ENCODE assay signal across 8 cellular contexts in genomic region chr1:167715653-167716302, GRCh38. TPM values are rescaled to one million over a fixed set of nuclear protein-coding genes. Genes with fewer than 3 reads are reported as not detected.
DNase-seq lines count a peak whose midpoint lies in the region; ATAC-seq, FAIRE-seq and TF ChIP-seq lines count a peak whose summit lies in the region.

No MANE protein-coding gene starts in this region.

- H3K9me3 Mint-ChIP-seq in type B pancreatic cell = no peaks in the 10 kb centered on the region

- intact Hi-C loops in ascending aorta (cut with DNase I) (loop anchor here (10.0 kb wide), 1 partner anchor 1769 kb away; the partner anchor contains the start of gene SLC19A2), HepG2 (cut with micrococcal nuclease; ENCODE audit: unreplicated experiment) (loop anchor here (1.0 kb wide), 1 partner anchor 88 kb away; no protein-coding TSS in a partner anchor)

- H3K4me1 ChIP-seq in ascending aorta (peaks cover 0 to 5% of the 10 kb centered on the region in 2 donors), HepG2 (ENCODE audit: insufficient read depth, low read length) (peaks cover 58% of the 10 kb centered on the region)

- H3K4me3 ChIP-seq in GM12864 (ENCODE audit: low read depth, low read length) (peak overlapping the region; percentile 77), ascending aorta (peak overlapping the region; percentile 46 to 66), HepG2 (replicated peaks in 1 of 3; ENCODE audit: insufficient read depth in 1 of 3, low read depth in 2 of 3, low read length in 3 of 3) (peak overlapping the region; percentile 95 to 100 (median 96))

- peak; percentile 3 for ATAC-seq in HG03342 (IDR thresholded peaks at IDR 0.05; ENCODE audit: unreplicated experiment)
- ATAC-seq in HepG2 = no peak

- FAIRE-seq in HepG2 (lab: Jason Lieb, UNC) = no peak

- peak overlapping the region; percentile 97 for H3K4me3 Mint-ChIP-seq in type B pancreatic cell

- CTCF ChIA-PET in HepG2 (lab: Yijun Ruan, JAX; ENCODE audit: low intra/inter-chr PET ratio, low total read pairs) = interaction anchor here (1.4 kb wide), 1 partner anchor 87 kb away, joined by 5 read pairs; no protein-coding TSS in a partner anchor

- peak overlapping the region; percentile 89 for H3K9ac ChIP-seq in HepG2 (ENCODE audit: insufficient read depth, low read depth, low read length)

- peak overlapping the region; percentile 71 for H3K4me2 ChIP-seq in HepG2 (ENCODE audit: low read depth, low read length)

- TF ChIP-seq RAD21 in HepG2 (CRISPR knock-in tag; IDR thresholded peaks at IDR 0.05) = no peak

- TF ChIP-seq EP300 in HepG2 (IDR thresholded peaks at IDR 0.05; ENCODE audit: low read depth in 2 of 2, low read length in 2 of 2) (no peak), HepG2 (CRISPR knock-in tag; IDR thresholded peaks at IDR 0.05; ENCODE audit: borderline replicate concordance) (no peak)

- H3K9me3 ChIP-seq in ascending aorta = no peaks in the 10 kb centered on the region
- H3K9me3 ChIP-seq in HepG2 (ENCODE audit: low read length) = no peaks in the 10 kb centered on the region

- H3K79me2 ChIP-seq in HepG2 (ENCODE audit: insufficient read depth, low read length) = no peaks in the 10 kb centered on the region

- peaks cover 24% of the 10 kb centered on the region for H3K27me3 Mint-ChIP-seq in type B pancreatic cell

- H2AFZ ChIP-seq in HepG2 (ENCODE audit: low read length) = peak overlapping the region; percentile 91

- H4K20me1 ChIP-seq in HepG2 (ENCODE audit: insufficient read depth, low read length) = no peaks in the 10 kb centered on the region

- H3K27ac Mint-ChIP-seq in type B pancreatic cell = peak overlapping the region; percentile 95

- BruUV-seq in HepG2 (replicated peaks; lab: Mats Ljungman, UMichigan) = TSS peak; percentile 81

- peaks cover 9% of the 10 kb centered on the region for H3K4me1 Mint-ChIP-seq in type B pancreatic cell (ENCODE audit: unreplicated experiment)

- peaks cover 3% of the 10 kb centered on the region for H3K36me3 Mint-ChIP-seq in type B pancreatic cell

- TF ChIP-seq CTCF in GM12864 (IDR thresholded peaks at IDR 0.05; ENCODE audit: low read depth, low read length, missing control alignments) (no peak), ascending aorta (IDR thresholded peaks at IDR 0.05) (no peak), HepG2 (CRISPR knock-in tag; IDR thresholded peaks at IDR 0.05) (no peak), type B pancreatic cell (conservative IDR thresholded peaks at IDR 0.05) (peak; percentile 39)

- H3K27ac ChIP-seq in ascending aorta = peak overlapping the region; percentile 9 to 84
- H3K27ac ChIP-seq in HepG2 (ENCODE audit: extremely low read length, insufficient read depth, low read length) = peak overlapping the region; percentile 83

- H3K36me3 ChIP-seq in ascending aorta (no peaks in the 10 kb centered on the region), HepG2 (replicated peaks in 1 of 2; ENCODE audit: control insufficient read depth in 1 of 2, insufficient read depth in 2 of 2, low read length in 2 of 2) (no peaks in the 10 kb centered on the region)

- in situ Hi-C loops in HepG2 (cut with HindIII; ENCODE audit: extremely low pct_ligation_motif_present, low pct_unique_long_range_greater_than_20kb) = loop anchor here (10.0 kb wide), 1 partner anchor 219 kb away; the partner anchor contains the start of genes DCAF6 and MPC2

- under 1% methylated on average over 13 of the region's 13 CpGs for WGBS in HepG2 (ENCODE audit: low lambda C conversion rate)

- POLR2A ChIA-PET in HepG2 (lab: Yijun Ruan, JAX) = interaction anchor here (1.6 to 2.2 kb wide), 2 partner anchors 162 to 220 kb away, joined by 6 read pairs; partner anchors contain the start of genes CREG1 and DCAF6

- DNase-seq in GM12864 (ENCODE audit: low read depth) = no peak
- no peak for DNase-seq in ascending aorta (ENCODE audit: low spot score in 2 of 2)
- DNase-seq in HepG2 (ENCODE audit: low spot score) = no peak
- DNase-seq in type B pancreatic cell (ENCODE audit: extremely low spot score, unreplicated experiment) = no peak
- no peak for DNase-seq in stimulated activated CD4-positive, alpha-beta T cell treated with anti-CD3 and anti-CD28 coated beads, Interleukin-12 subunit alpha, Interleukin-12 subunit beta, amount 100 ng/mL, for 4 hours
- no peak for DNase-seq in midbrain (lab: John Stamatoyannopoulos, UW)
- no peak for DNase-seq in NCI-H446 treated with DMSO at 0.1 percent for 48 hours (lab: John Stamatoyannopoulos, UW)

- H3K27me3 ChIP-seq in ascending aorta (no peaks in the 10 kb centered on the region), HepG2 (ENCODE audit: control insufficient read depth in 1 of 2, insufficient read depth in 2 of 2, low read length in 2 of 2) (peaks cover 0 to 6% of the 10 kb centered on the region in 2 experiments; a peak in 2 of 5 replicates)

- TF ChIP-seq POLR2A in HepG2 (IDR thresholded peaks at IDR 0.05; ENCODE audit: insufficient read depth in 1 of 2, low read depth in 2 of 2, low read length in 2 of 2) = no peak

TF ChIP-seq in HepG2, 621 proteins besides CTCF, POLR2A, EP300 and RAD21:
- TF ChIP-seq GFI1 (CRISPR knock-in tag; IDR thresholded peaks at IDR 0.05; ENCODE audit: borderline replicate concordance) = no peak
- TF ChIP-seq GABPB1 (CRISPR knock-in tag; IDR thresholded peaks at IDR 0.05) = no peak
- no peak for TF ChIP-seq NKX3-1 (CRISPR knock-in tag; IDR thresholded peaks at IDR 0.05)
- 0 out of 2 replicates have a peak, but pooled peaks have one; percentile 57 for TF ChIP-seq ZNF670 (CRISPR knock-in tag; IDR thresholded peaks at IDR 0.05; ENCODE audit: borderline replicate concordance)
- 0 out of 2 replicates have a peak, but pooled peaks have one; percentile 11 for TF ChIP-seq ZNF747 (CRISPR knock-in tag; IDR thresholded peaks at IDR 0.05; ENCODE audit: borderline replicate concordance)
- TF ChIP-seq, protein P1, sequence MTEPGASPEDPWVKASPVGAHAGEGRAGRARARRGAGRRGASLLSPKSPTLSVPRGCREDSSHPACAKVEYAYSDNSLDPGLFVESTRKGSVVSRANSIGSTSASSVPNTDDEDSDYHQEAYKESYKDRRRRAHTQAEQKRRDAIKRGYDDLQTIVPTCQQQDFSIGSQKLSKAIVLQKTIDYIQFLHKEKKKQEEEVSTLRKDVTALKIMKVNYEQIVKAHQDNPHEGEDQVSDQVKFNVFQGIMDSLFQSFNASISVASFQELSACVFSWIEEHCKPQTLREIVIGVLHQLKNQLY (CRISPR knock-in tag; IDR thresholded peaks at IDR 0.05) = 0 out of 2 replicates have a peak, but pooled peaks have one; percentile 29
- TF ChIP-seq ZNF138 (CRISPR knock-in tag; IDR thresholded peaks at IDR 0.05; ENCODE audit: low read depth) = 0 out of 2 replicates have a peak, but pooled peaks have one; percentile 36
- TF ChIP-seq ZFAT (CRISPR knock-in tag; conservative IDR thresholded peaks at IDR 0.05) = peak; percentile 95
- peak; percentile 1; the same call in 1 of the 2 replicates for TF ChIP-seq FLYWCH1 (CRISPR knock-in tag; IDR thresholded peaks at IDR 0.05)
- TF ChIP-seq KLF16 (CRISPR knock-in tag; IDR thresholded peaks at IDR 0.05) = 0 out of 4 replicates have a peak, but pooled peaks of 1 of the 2 experiments have one; percentile 5
- TF ChIP-seq ZNF264 (CRISPR knock-in tag; IDR thresholded peaks at IDR 0.05) = 0 out of 2 replicates have a peak, but pooled peaks have one; percentile 2
- TF ChIP-seq ZSCAN9 (CRISPR knock-in tag; IDR thresholded peaks at IDR 0.05; ENCODE audit: borderline replicate concordance) = 0 out of 2 replicates have a peak, but pooled peaks have one; percentile 11
- TF ChIP-seq SNRNP70 (IDR thresholded peaks at IDR 0.05; ENCODE audit: low read depth, low read length) = no peak
- TF ChIP-seq ZNF124 (CRISPR knock-in tag; IDR thresholded peaks at IDR 0.05) = 0 out of 2 replicates have a peak, but pooled peaks have one; percentile 2

RNA-seq across cellular contexts. Expression of gene MPZL1, which starts 6.0 kb away (rescaled TPM):
- total RNA-seq in ascending aorta = 58.9 TPM
- total RNA-seq in HepG2 (2016; rRNA removed; fragmentation: Illumina TruSeq; extraction: Trizol) = 43.9 and 68.7 TPM in 2 replicates
- 32.2 and 32.5 TPM in 2 replicates for total RNA-seq in HepG2 (2016; cell fraction: cytosol; rRNA removed; fragmentation: Illumina TruSeq; extraction: Trizol; ENCODE audit: low read depth)
- 37.7 and 65.7 TPM in 2 replicates for total RNA-seq in HepG2 (2016; cell fraction: insoluble cytoplasmic fraction; rRNA removed; fragmentation: Illumina TruSeq; extraction: Trizol)
- total RNA-seq in HepG2 (2016; cell fraction: membrane; rRNA removed; fragmentation: Illumina TruSeq; extraction: Trizol) = 33.4 and 37.7 TPM in 2 replicates
- 62.3 and 75.4 TPM in 2 replicates for total RNA-seq in HepG2 (2016; cell fraction: nucleus; rRNA removed; fragmentation: Illumina TruSeq; extraction: Trizol)
- polyA plus RNA-seq in HepG2 (2011; rRNA removed) = 38.0 and 40.1 TPM in 2 replicates
- polyA plus RNA-seq in HepG2 (2011; cell fraction: cytosol; rRNA removed) = 16.8 and 31.1 TPM in 2 replicates
- 16.0 and 18.0 TPM in 2 replicates for polyA plus RNA-seq in HepG2 (2011; cell fraction: nucleus; rRNA removed)
- 41.2 and 46.3 TPM in 2 replicates for polyA plus RNA-seq in HepG2 (2012)
- 9.7 and 14.9 TPM in 2 replicates for polyA plus RNA-seq in HepG2 (2016; cell fraction: cytosol; fragmentation: Illumina TruSeq; extraction: Trizol; ENCODE audit: low read depth)
- polyA plus RNA-seq in HepG2 (2016; cell fraction: insoluble cytoplasmic fraction; fragmentation: Illumina TruSeq; extraction: Trizol; ENCODE audit: low read depth) = 43.0 and 47.2 TPM in 2 replicates
- polyA plus RNA-seq in HepG2 (2016; cell fraction: membrane; fragmentation: Illumina TruSeq; extraction: Trizol; ENCODE audit: low read depth) = 21.1 and 21.8 TPM in 2 replicates
- polyA plus RNA-seq in HepG2 (2016; cell fraction: nucleus; fragmentation: Illumina TruSeq; extraction: Trizol; ENCODE audit: insufficient read depth, low read depth) = 99.6 and 104 TPM in 2 replicates
- polyA minus RNA-seq in HepG2 (2011; rRNA and poly(A)+ RNA removed; ENCODE audit: low replicate concordance) = 23.5 and 65.7 TPM in 2 replicates
- polyA minus RNA-seq in HepG2 (2011; cell fraction: cytosol; rRNA and poly(A)+ RNA removed) = 37.6 and 52.6 TPM in 2 replicates
- 26.1 and 36.4 TPM in 2 replicates for polyA minus RNA-seq in HepG2 (2011; cell fraction: nucleus; rRNA and poly(A)+ RNA removed)
- total RNA-seq in type B pancreatic cell (ENCODE audit: low replicate concordance) = 93.8 and 103 TPM in 2 replicates
